In genomic region chr14:24426912-24427536, GRCh38 we compare ENCODE assay signal across 1 cellular context.
A peak's percentile ranks its signal among the peaks of the same experiment; 100 is the strongest.
TF ChIP-seq lines count a peak whose summit lies in the region.

No MANE protein-coding gene starts in this region.

TF ChIP-seq in HepG2, 621 proteins besides CTCF, POLR2A, EP300 and RAD21 (continued from another document and continues in another):
- TF ChIP-seq, protein P1, sequence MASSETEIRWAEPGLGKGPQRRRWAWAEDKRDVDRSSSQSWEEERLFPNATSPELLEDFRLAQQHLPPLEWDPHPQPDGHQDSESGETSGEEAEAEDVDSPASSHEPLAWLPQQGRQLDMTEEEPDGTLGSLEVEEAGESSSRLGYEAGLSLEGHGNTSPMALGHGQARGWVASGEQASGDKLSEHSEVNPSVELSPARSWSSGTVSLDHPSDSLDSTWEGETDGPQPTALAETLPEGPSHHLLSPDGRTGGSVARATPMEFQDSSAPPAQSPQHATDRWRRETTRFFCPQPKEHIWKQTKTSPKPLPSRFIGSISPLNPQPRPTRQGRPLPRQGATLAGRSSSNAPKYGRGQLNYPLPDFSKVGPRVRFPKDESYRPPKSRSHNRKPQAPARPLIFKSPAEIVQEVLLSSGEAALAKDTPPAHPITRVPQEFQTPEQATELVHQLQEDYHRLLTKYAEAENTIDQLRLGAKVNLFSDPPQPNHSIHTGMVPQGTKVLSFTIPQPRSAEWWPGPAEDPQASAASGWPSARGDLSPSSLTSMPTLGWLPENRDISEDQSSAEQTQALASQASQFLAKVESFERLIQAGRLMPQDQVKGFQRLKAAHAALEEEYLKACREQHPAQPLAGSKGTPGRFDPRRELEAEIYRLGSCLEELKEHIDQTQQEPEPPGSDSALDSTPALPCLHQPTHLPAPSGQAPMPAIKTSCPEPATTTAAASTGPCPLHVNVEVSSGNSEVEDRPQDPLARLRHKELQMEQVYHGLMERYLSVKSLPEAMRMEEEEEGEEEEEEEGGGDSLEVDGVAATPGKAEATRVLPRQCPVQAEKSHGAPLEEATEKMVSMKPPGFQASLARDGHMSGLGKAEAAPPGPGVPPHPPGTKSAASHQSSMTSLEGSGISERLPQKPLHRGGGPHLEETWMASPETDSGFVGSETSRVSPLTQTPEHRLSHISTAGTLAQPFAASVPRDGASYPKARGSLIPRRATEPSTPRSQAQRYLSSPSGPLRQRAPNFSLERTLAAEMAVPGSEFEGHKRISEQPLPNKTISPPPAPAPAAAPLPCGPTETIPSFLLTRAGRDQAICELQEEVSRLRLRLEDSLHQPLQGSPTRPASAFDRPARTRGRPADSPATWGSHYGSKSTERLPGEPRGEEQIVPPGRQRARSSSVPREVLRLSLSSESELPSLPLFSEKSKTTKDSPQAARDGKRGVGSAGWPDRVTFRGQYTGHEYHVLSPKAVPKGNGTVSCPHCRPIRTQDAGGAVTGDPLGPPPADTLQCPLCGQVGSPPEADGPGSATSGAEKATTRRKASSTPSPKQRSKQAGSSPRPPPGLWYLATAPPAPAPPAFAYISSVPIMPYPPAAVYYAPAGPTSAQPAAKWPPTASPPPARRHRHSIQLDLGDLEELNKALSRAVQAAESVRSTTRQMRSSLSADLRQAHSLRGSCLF (CRISPR knock-in tag; IDR thresholded peaks at IDR 0.05; ENCODE audit: borderline replicate concordance) = no peak
- TF ChIP-seq HMG20B (CRISPR knock-in tag; conservative IDR thresholded peaks at IDR 0.05) (0 out of 2 replicates have a peak, but pooled peaks have one; percentile 18), FOXO1 (CRISPR knock-in tag; IDR thresholded peaks at IDR 0.05) (peak; percentile 79; the same call in 1 of the 2 replicates), CENPBD1 (CRISPR knock-in tag; IDR thresholded peaks at IDR 0.05; ENCODE audit: borderline replicate concordance, low read depth) (no peak), ZSCAN31 (CRISPR knock-in tag; IDR thresholded peaks at IDR 0.05; ENCODE audit: low read depth) (peak; percentile 82; the same call in 1 of the 2 replicates), THAP9 (CRISPR knock-in tag; IDR thresholded peaks at IDR 0.05; ENCODE audit: borderline replicate concordance) (0 out of 2 replicates have a peak, but pooled peaks have one; percentile 20), ZNF343 (CRISPR knock-in tag; IDR thresholded peaks at IDR 0.05) (0 out of 2 replicates have a peak, but pooled peaks have one; percentile 67), SRY (CRISPR knock-in tag; IDR thresholded peaks at IDR 0.05) (no peak), ZNF331 (CRISPR knock-in tag; IDR thresholded peaks at IDR 0.05) (peak; percentile 71), NCOR1 (IDR thresholded peaks at IDR 0.05; ENCODE audit: borderline replicate concordance, low read length) (peak; percentile 55; the same call in 1 of the 2 replicates), ZC3H13 (CRISPR knock-in tag; IDR thresholded peaks at IDR 0.05) (no peak), ARNT2 (CRISPR knock-in tag; IDR thresholded peaks at IDR 0.05; ENCODE audit: low read depth) (peak; percentile 8; the same call in 1 of the 2 replicates), FOXA1 (IDR thresholded peaks at IDR 0.05) (no peak), FOXA1 (CRISPR knock-in tag; IDR thresholded peaks at IDR 0.05) (peak; percentile 34; the same call in 1 of the 2 replicates), SIX4 (CRISPR knock-in tag; IDR thresholded peaks at IDR 0.05) (0 out of 2 replicates have a peak, but pooled peaks have one; percentile 16), THRA (CRISPR knock-in tag; IDR thresholded peaks at IDR 0.05; ENCODE audit: borderline replicate concordance) (peak; percentile 64; the same call in 1 of the 2 replicates), XRCC5 (optimal IDR thresholded peaks at IDR 0.05; ENCODE audit: low read length) (peak; percentile 85), TBX2 (CRISPR knock-in tag; IDR thresholded peaks at IDR 0.05; ENCODE audit: borderline replicate concordance) (peak; percentile 86), ZNF205 (CRISPR knock-in tag; IDR thresholded peaks at IDR 0.05) (peak; percentile 86; the same call in 1 of the 2 replicates), THAP11 (CRISPR knock-in tag; IDR thresholded peaks at IDR 0.05) (peak; percentile 78), TMF1 (CRISPR knock-in tag; IDR thresholded peaks at IDR 0.05; ENCODE audit: low read depth) (0 out of 2 replicates have a peak, but pooled peaks have one; percentile 27), NR2C2 (CRISPR knock-in tag; IDR thresholded peaks at IDR 0.05; ENCODE audit: borderline replicate concordance) (peak; percentile 63; the same call in 1 of the 2 replicates), SMAD3 (CRISPR knock-in tag; IDR thresholded peaks at IDR 0.05) (peak; percentile 59), ZNF713 (CRISPR knock-in tag; IDR thresholded peaks at IDR 0.05) (peak; percentile 68; the same call in 1 of the 2 replicates), MEIS1 (CRISPR knock-in tag; IDR thresholded peaks at IDR 0.05; ENCODE audit: borderline replicate concordance) (peak; percentile 72), HNF4G (IDR thresholded peaks at IDR 0.05; ENCODE audit: borderline replicate concordance, low read depth, low read length) (peak; percentile 97), HNF4G (CRISPR knock-in tag; IDR thresholded peaks at IDR 0.05; ENCODE audit: borderline replicate concordance, low read depth) (peak; percentile 95), ZNF616 (CRISPR knock-in tag; IDR thresholded peaks at IDR 0.05; ENCODE audit: low read depth) (peak; percentile 99), ZNF567 (CRISPR knock-in tag; IDR thresholded peaks at IDR 0.05; ENCODE audit: borderline replicate concordance) (peak; percentile 93; the same call in 1 of the 2 replicates), BRD4 (CRISPR knock-in tag; IDR thresholded peaks at IDR 0.05) (no peak), CEBPG (CRISPR knock-in tag; IDR thresholded peaks at IDR 0.05) (peak; percentile 35; the same call in 1 of the 2 replicates), PITX1 (CRISPR knock-in tag; IDR thresholded peaks at IDR 0.05) (peak; percentile 96)
- TF ChIP-seq, protein P2, sequence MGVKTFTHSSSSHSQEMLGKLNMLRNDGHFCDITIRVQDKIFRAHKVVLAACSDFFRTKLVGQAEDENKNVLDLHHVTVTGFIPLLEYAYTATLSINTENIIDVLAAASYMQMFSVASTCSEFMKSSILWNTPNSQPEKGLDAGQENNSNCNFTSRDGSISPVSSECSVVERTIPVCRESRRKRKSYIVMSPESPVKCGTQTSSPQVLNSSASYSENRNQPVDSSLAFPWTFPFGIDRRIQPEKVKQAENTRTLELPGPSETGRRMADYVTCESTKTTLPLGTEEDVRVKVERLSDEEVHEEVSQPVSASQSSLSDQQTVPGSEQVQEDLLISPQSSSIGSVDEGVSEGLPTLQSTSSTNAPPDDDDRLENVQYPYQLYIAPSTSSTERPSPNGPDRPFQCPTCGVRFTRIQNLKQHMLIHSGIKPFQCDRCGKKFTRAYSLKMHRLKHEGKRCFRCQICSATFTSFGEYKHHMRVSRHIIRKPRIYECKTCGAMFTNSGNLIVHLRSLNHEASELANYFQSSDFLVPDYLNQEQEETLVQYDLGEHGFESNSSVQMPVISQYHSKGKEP (CRISPR knock-in tag; IDR thresholded peaks at IDR 0.05) = no peak
- TF ChIP-seq, protein P3, sequence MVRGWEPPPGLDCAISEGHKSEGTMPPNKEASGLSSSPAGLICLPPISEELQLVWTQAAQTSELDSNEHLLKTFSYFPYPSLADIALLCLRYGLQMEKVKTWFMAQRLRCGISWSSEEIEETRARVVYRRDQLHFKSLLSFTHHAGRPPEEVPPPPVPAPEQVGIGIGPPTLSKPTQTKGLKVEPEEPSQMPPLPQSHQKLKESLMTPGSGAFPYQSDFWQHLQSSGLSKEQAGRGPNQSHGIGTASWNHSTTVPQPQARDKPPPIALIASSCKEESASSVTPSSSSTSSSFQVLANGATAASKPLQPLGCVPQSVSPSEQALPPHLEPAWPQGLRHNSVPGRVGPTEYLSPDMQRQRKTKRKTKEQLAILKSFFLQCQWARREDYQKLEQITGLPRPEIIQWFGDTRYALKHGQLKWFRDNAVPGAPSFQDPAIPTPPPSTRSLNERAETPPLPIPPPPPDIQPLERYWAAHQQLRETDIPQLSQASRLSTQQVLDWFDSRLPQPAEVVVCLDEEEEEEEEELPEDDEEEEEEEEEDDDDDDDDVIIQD (CRISPR knock-in tag; IDR thresholded peaks at IDR 0.05; ENCODE audit: low read depth) = peak; percentile 69
- TF ChIP-seq, protein P4, sequence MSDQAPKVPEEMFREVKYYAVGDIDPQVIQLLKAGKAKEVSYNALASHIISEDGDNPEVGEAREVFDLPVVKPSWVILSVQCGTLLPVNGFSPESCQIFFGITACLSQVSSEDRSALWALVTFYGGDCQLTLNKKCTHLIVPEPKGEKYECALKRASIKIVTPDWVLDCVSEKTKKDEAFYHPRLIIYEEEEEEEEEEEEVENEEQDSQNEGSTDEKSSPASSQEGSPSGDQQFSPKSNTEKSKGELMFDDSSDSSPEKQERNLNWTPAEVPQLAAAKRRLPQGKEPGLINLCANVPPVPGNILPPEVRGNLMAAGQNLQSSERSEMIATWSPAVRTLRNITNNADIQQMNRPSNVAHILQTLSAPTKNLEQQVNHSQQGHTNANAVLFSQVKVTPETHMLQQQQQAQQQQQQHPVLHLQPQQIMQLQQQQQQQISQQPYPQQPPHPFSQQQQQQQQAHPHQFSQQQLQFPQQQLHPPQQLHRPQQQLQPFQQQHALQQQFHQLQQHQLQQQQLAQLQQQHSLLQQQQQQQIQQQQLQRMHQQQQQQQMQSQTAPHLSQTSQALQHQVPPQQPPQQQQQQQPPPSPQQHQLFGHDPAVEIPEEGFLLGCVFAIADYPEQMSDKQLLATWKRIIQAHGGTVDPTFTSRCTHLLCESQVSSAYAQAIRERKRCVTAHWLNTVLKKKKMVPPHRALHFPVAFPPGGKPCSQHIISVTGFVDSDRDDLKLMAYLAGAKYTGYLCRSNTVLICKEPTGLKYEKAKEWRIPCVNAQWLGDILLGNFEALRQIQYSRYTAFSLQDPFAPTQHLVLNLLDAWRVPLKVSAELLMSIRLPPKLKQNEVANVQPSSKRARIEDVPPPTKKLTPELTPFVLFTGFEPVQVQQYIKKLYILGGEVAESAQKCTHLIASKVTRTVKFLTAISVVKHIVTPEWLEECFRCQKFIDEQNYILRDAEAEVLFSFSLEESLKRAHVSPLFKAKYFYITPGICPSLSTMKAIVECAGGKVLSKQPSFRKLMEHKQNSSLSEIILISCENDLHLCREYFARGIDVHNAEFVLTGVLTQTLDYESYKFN (CRISPR knock-in tag; conservative IDR thresholded peaks at IDR 0.05) = peak; percentile 97
- TF ChIP-seq, protein P5, sequence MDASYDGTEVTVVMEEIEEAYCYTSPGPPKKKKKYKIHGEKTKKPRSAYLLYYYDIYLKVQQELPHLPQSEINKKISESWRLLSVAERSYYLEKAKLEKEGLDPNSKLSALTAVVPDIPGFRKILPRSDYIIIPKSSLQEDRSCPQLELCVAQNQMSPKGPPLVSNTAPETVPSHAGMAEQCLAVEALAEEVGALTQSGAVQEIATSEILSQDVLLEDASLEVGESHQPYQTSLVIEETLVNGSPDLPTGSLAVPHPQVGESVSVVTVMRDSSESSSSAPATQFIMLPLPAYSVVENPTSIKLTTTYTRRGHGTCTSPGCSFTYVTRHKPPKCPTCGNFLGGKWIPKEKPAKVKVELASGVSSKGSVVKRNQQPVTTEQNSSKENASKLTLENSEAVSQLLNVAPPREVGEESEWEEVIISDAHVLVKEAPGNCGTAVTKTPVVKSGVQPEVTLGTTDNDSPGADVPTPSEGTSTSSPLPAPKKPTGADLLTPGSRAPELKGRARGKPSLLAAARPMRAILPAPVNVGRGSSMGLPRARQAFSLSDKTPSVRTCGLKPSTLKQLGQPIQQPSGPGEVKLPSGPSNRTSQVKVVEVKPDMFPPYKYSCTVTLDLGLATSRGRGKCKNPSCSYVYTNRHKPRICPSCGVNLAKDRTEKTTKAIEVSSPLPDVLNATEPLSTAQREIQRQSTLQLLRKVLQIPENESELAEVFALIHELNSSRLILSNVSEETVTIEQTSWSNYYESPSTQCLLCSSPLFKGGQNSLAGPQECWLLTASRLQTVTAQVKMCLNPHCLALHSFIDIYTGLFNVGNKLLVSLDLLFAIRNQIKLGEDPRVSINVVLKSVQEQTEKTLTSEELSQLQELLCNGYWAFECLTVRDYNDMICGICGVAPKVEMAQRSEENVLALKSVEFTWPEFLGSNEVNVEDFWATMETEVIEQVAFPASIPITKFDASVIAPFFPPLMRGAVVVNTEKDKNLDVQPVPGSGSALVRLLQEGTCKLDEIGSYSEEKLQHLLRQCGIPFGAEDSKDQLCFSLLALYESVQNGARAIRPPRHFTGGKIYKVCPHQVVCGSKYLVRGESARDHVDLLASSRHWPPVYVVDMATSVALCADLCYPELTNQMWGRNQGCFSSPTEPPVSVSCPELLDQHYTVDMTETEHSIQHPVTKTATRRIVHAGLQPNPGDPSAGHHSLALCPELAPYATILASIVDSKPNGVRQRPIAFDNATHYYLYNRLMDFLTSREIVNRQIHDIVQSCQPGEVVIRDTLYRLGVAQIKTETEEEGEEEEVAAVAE (CRISPR knock-in tag; IDR thresholded peaks at IDR 0.05; ENCODE audit: borderline replicate concordance) = 0 out of 2 replicates have a peak, but pooled peaks have one; percentile 82
